In the genomic region with DNA sequence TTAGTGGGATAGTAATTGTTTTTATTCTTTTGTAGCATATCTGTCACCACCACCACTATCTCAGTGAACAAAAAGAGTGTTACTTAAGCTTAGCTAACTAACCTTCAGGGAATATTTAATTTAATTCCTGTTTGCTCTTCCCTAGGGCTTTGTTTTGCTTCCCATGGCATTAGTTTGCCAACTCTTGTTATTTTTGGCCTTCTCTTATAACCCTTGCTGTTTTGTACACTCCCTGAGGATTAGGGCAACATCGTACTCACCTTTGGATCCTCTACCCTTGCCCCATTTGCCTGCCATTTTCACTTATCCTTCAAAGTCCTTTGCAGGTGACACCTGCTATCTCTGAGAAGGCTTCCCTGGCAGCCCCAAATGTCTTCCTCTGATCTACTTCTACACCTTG, we compare ENCODE assay signal across 29 cellular contexts. TPM values are rescaled to one million over a fixed set of nuclear protein-coding genes. Genes with fewer than 3 reads are reported as not detected.
"Had no signal": no experiment of that assay in that cellular context is flagged by ENCODE, and none has a peak within 500 bp of the region (broad histone marks: within the 10 kb centered on the region; RNA-seq: fewer than 3 reads in every experiment).

No MANE protein-coding gene starts in this region.

- H3K4me3 Mint-ChIP-seq: activated naive CD4-positive, alpha-beta T cell treated with anti-CD3 and anti-CD28 coated beads, Interleukin-2, amount 10 ng/mL, durations not matched to agents 7 days and 5 days; activated naive CD8-positive, alpha-beta T cell treated with anti-CD3 and anti-CD28 coated beads for 36 hours; activated T-cell treated with anti-CD3 and anti-CD28 coated beads, Interleukin-2, amount 50 U/mL, for 4 hours had no signal

- H3K4me3 ChIP-seq: K562, SJSA1 had no signal

- H3K27me3 ChIP-seq: brain microvascular endothelial cell, SJSA1 had no signal

- H3K27ac ChIP-seq: brain microvascular endothelial cell, SJSA1 had no signal

- H3K4me1 ChIP-seq: SJSA1 had no signal

- H3K27me3 Mint-ChIP-seq: activated naive CD4-positive, alpha-beta T cell treated with anti-CD3 and anti-CD28 coated beads, Interleukin-2, amount 10 ng/mL, durations not matched to agents 7 days and 5 days; activated naive CD8-positive, alpha-beta T cell treated with anti-CD3 and anti-CD28 coated beads for 36 hours had no signal

- DNase-seq: activated CD4-positive, alpha-beta T cell treated with anti-CD3 and anti-CD28 coated beads for 48 hours; activated CD4-positive, alpha-beta T cell treated with anti-CD3 and anti-CD28 coated beads, Interleukin-2, amount 50 U/mL, for 48 hours; activated CD8-positive, alpha-beta memory T cell treated with anti-CD3 and anti-CD28 coated beads for 24 hours; activated gamma-delta T cell treated with Interleukin-2 at 50 U/mL for 16 hours; activated naive CD4-positive, alpha-beta T cell treated with anti-CD3 and anti-CD28 coated beads, Interleukin-2, amount 10 ng/mL, durations not matched to agents 7 days and 5 days; activated naive CD8-positive, alpha-beta T cell treated with anti-CD3 and anti-CD28 coated beads for 36 hours; activated T-cell treated with anti-CD3 and anti-CD28 coated beads, Interleukin-2, amount 50 U/mL, for 4 hours; brain microvascular endothelial cell; Karpas-422; MM.1S; NCI-H1105; NCI-H1436; NCI-H187 treated with DMSO at 0.1 percent for 48 hours; NCI-H2171; NCI-H2227 treated with DMSO at 0.1 percent for 48 hours; NCI-H446 treated with DMSO at 0.1 percent for 48 hours; NCI-H524 treated with DMSO at 0.1 percent for 48 hours; NCI-H774; NK-92 treated with Interleukin-12 subunit alpha and Interleukin-12 subunit beta, amount 100 ng/mL, for 24 hours; PC-3; SHP77; SW 1271 had no signal

- H3K27ac Mint-ChIP-seq: activated naive CD4-positive, alpha-beta T cell treated with anti-CD3 and anti-CD28 coated beads, Interleukin-2, amount 10 ng/mL, durations not matched to agents 7 days and 5 days; activated naive CD8-positive, alpha-beta T cell treated with anti-CD3 and anti-CD28 coated beads for 36 hours; activated T-helper 2 cell treated with anti-CD3 and anti-CD28 coated beads, Interferon-gamma antibody, Interleukin-2, Interleukin-4, amounts not matched to agents 10 μg/mL and 5 μg/mL and 100 μg/mL, durations not matched to agents 14 hours and 24 hours and 36 hours had no signal

- ATAC-seq: activated CD4-positive, CD25-positive, alpha-beta regulatory T cell treated with anti-CD3 and anti-CD28 coated beads, Interleukin-2, amount 50 U/mL, for 24 hours; activated T-cell treated with anti-CD3 and anti-CD28 coated beads, Interleukin-2, amount 50 U/mL, for 4 hours; K562; PC-3; SK-N-SH treated with all-trans-retinoic acid at 6 μM for 48 hours had no signal

- FAIRE-seq: K562, RCC 7860 had no signal

- H3K9me3 ChIP-seq: SJSA1 had no signal

- H3K36me3 ChIP-seq: brain microvascular endothelial cell, SJSA1 had no signal

- H3K9me3 Mint-ChIP-seq: activated naive CD4-positive, alpha-beta T cell treated with anti-CD3 and anti-CD28 coated beads, Interleukin-2, amount 10 ng/mL, durations not matched to agents 7 days and 5 days; activated naive CD8-positive, alpha-beta T cell treated with anti-CD3 and anti-CD28 coated beads for 36 hours; activated T-cell treated with anti-CD3 and anti-CD28 coated beads, Interleukin-2, amount 50 U/mL, for 4 hours; activated T-helper 2 cell treated with anti-CD3 and anti-CD28 coated beads, Interferon-gamma antibody, Interleukin-2, Interleukin-4, amounts not matched to agents 10 μg/mL and 5 μg/mL and 100 μg/mL, durations not matched to agents 14 hours and 24 hours and 36 hours had no signal

RNA-seq across cellular contexts. Expression of gene KIAA0319, which starts 44.6 kb away (rescaled TPM):
- total RNA-seq: activated T-helper 2 cell treated with anti-CD3 and anti-CD28 coated beads, Interferon-gamma antibody, Interleukin-2, Interleukin-4, amounts not matched to agents 10 μg/mL and 5 μg/mL and 100 μg/mL, durations not matched to agents 14 hours and 24 hours and 36 hours; K562; SJSA1; T-helper 1 cell treated with Interleukin-12 subunit alpha and Interleukin-12 subunit beta and Interleukin-4 antibody, amounts not matched to agents 30 ng/mL and 1 ng/mL, for 36 hours had no signal
